ENCODE assay signal across 21 cellular contexts in the genomic region with DNA sequence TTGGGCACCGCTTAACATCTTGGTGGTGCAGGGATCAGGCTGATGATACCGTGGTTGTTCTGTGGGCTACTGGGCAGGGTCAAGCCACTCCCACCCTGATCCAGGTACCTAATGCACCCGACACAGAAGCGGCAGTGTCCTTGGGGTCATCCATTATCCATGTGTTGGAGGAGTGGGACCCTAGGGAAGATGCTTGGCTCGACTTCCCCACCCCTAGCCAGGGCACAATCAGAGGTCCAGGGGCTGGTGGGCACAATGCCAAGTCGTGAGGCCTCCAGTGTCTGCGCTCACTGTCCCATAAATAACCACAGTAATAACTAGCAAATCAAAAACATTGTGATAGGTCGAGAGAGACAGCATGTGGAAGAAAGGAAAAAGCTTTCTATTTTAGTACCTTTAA. TPM values are rescaled to one million over a fixed set of nuclear protein-coding genes. Genes with fewer than 3 reads are reported as not detected.
DNase-seq lines count a peak whose midpoint lies in the region; ATAC-seq and TF ChIP-seq lines count a peak whose summit lies in the region.
"Had no signal": no experiment of that assay in that cellular context is flagged by ENCODE, and none has a peak within 500 bp of the region (broad histone marks: within the 10 kb centered on the region; RNA-seq: fewer than 3 reads in every experiment).

No MANE protein-coding gene starts in this region.

- H3K36me3 Mint-ChIP-seq in activated CD4-positive, alpha-beta T cell treated with anti-CD3 and anti-CD28 coated beads, Interleukin-2, amount 10 ng/mL, durations not matched to agents 24 days and 14 days (ENCODE audit: low read depth): no peaks in the 10 kb centered on the region
- H3K36me3 Mint-ChIP-seq in activated naive CD8-positive, alpha-beta T cell treated with anti-CD3 and anti-CD28 coated beads for 36 hours: no peaks in the 10 kb centered on the region
- H3K36me3 Mint-ChIP-seq: activated CD4-positive, alpha-beta memory T cell treated with anti-CD3 and anti-CD28 coated beads for 36 hours; activated naive CD4-positive, alpha-beta T cell treated with anti-CD3 and anti-CD28 coated beads, Interleukin-2, amount 50 U/mL, for 72 hours; stimulated activated naive B cell treated with anti-CD40 and anti-IgM and Interleukin-4, amounts not matched to agents 10 μg/mL and 1 μg/mL and 100 μg/mL, for 72 hours had no signal

- peaks cover 7% of the 10 kb centered on the region for H3K79me2 ChIP-seq in osteoblast (ENCODE audit: insufficient read depth, low read length)

- no peaks in the 10 kb centered on the region for H3K27me3 ChIP-seq in gastroesophageal sphincter
- H3K27me3 ChIP-seq in osteoblast (ENCODE audit: insufficient read depth, low read length): no peaks in the 10 kb centered on the region
- H3K27me3 ChIP-seq: pancreas had no signal

- no peaks in the 10 kb centered on the region for H3K9me3 Mint-ChIP-seq in activated CD4-positive, alpha-beta T cell treated with anti-CD3 and anti-CD28 coated beads, Interleukin-2, amount 10 ng/mL, durations not matched to agents 24 days and 14 days
- no peaks in the 10 kb centered on the region for H3K9me3 Mint-ChIP-seq in activated naive CD8-positive, alpha-beta T cell treated with anti-CD3 and anti-CD28 coated beads for 36 hours
- H3K9me3 Mint-ChIP-seq: activated CD4-positive, alpha-beta memory T cell treated with anti-CD3 and anti-CD28 coated beads for 36 hours; activated naive CD4-positive, alpha-beta T cell treated with anti-CD3 and anti-CD28 coated beads, Interleukin-2, amount 50 U/mL, for 72 hours; activated T-cell treated with anti-CD3 and anti-CD28 coated beads, Interleukin-2, amount 50 U/mL, for 24 hours; effector memory CD8-positive, alpha-beta T cell; stimulated activated naive B cell treated with anti-CD40 and anti-IgM and Interleukin-4, amounts not matched to agents 10 μg/mL and 1 μg/mL and 100 μg/mL, for 72 hours had no signal

- no peaks in the 10 kb centered on the region for H4K20me1 ChIP-seq in osteoblast (ENCODE audit: insufficient read depth, low read length)

- no peak overlapping the region for H3K4me3 Mint-ChIP-seq in activated CD4-positive, alpha-beta T cell treated with anti-CD3 and anti-CD28 coated beads, Interleukin-2, amount 10 ng/mL, durations not matched to agents 24 days and 14 days
- H3K4me3 Mint-ChIP-seq in activated naive CD8-positive, alpha-beta T cell treated with anti-CD3 and anti-CD28 coated beads for 36 hours: no peak overlapping the region
- H3K4me3 Mint-ChIP-seq: activated CD4-positive, alpha-beta memory T cell treated with anti-CD3 and anti-CD28 coated beads for 36 hours; activated T-cell treated with anti-CD3 and anti-CD28 coated beads, Interleukin-2, amount 50 U/mL, for 24 hours; effector memory CD8-positive, alpha-beta T cell; stimulated activated naive B cell treated with anti-CD40 and anti-IgM and Interleukin-4, amounts not matched to agents 10 μg/mL and 1 μg/mL and 100 μg/mL, for 72 hours had no signal

- WGBS in gastroesophageal sphincter (ENCODE audit: low coverage in 1 of 2), 2 donors: 20 to 53% methylated on average over 1 to 4 of the region's 8 CpGs

- H3K27me3 Mint-ChIP-seq in activated CD4-positive, alpha-beta T cell treated with anti-CD3 and anti-CD28 coated beads, Interleukin-2, amount 10 ng/mL, durations not matched to agents 24 days and 14 days: peaks cover 14% of the 10 kb centered on the region
- H3K27me3 Mint-ChIP-seq in activated naive CD8-positive, alpha-beta T cell treated with anti-CD3 and anti-CD28 coated beads for 36 hours: no peaks in the 10 kb centered on the region
- H3K27me3 Mint-ChIP-seq: activated CD4-positive, alpha-beta memory T cell treated with anti-CD3 and anti-CD28 coated beads for 36 hours; activated T-cell treated with anti-CD3 and anti-CD28 coated beads, Interleukin-2, amount 50 U/mL, for 24 hours had no signal

- H3K27ac ChIP-seq in angular gyrus (ENCODE audit: low read depth, low read length) (peak overlapping the region; percentile 75), gastroesophageal sphincter (peak overlapping the region; percentile 0 to 75 (median 70)), osteoblast (ENCODE audit: low read depth, low read length) (peak overlapping the region; percentile 34), temporal lobe (ENCODE audit: low read depth, low read length) (peak overlapping the region; percentile 82)
- H3K27ac ChIP-seq: pancreas, WERI-Rb-1 had no signal

- TF ChIP-seq CTCF in gastroesophageal sphincter (IDR thresholded peaks at IDR 0.05): no peak
- TF ChIP-seq CTCF in osteoblast (IDR thresholded peaks at IDR 0.05; ENCODE audit: extremely low read depth, low read depth, low read length): no peak

- TF ChIP-seq EP300 in gastroesophageal sphincter (IDR thresholded peaks at IDR 0.05): no peak

- peaks cover 2% of the 10 kb centered on the region for H3K4me1 Mint-ChIP-seq in activated CD4-positive, alpha-beta T cell treated with anti-CD3 and anti-CD28 coated beads, Interleukin-2, amount 10 ng/mL, durations not matched to agents 24 days and 14 days
- peaks cover 11% of the 10 kb centered on the region for H3K4me1 Mint-ChIP-seq in activated naive CD8-positive, alpha-beta T cell treated with anti-CD3 and anti-CD28 coated beads for 36 hours
- H3K4me1 Mint-ChIP-seq: stimulated activated naive B cell treated with anti-CD40 and anti-IgM and Interleukin-4, amounts not matched to agents 10 μg/mL and 1 μg/mL and 100 μg/mL, for 72 hours had no signal

- H3K4me1 ChIP-seq in gastroesophageal sphincter: peaks cover 0 to 60% (median 27%) of the 10 kb centered on the region in 3 donors
- H3K4me1 ChIP-seq in osteoblast (ENCODE audit: insufficient read depth, low read length): peaks cover 40% of the 10 kb centered on the region
- H3K4me1 ChIP-seq: pancreas had no signal

- H3K4me3 ChIP-seq in gastroesophageal sphincter: no peak overlapping the region
- no peak overlapping the region for H3K4me3 ChIP-seq in osteoblast (ENCODE audit: insufficient read depth, low read length)
- H3K4me3 ChIP-seq: pancreas had no signal

- H2AFZ ChIP-seq in osteoblast (ENCODE audit: low read length): no peak overlapping the region

- no peak for TF ChIP-seq POLR2A in gastroesophageal sphincter (IDR thresholded peaks at IDR 0.05)

- H3K9me3 ChIP-seq in gastroesophageal sphincter (no peaks in the 10 kb centered on the region), osteoblast (ENCODE audit: low read depth, low read length) (no peaks in the 10 kb centered on the region)
- H3K9me3 ChIP-seq: pancreas had no signal

- no peak overlapping the region for H3K4me2 ChIP-seq in osteoblast (ENCODE audit: insufficient read depth, low read length)

- peaks cover 0 to 15% of the 10 kb centered on the region in 2 donors for H3K36me3 ChIP-seq in gastroesophageal sphincter
- H3K36me3 ChIP-seq in osteoblast (ENCODE audit: insufficient read depth, low read length): peaks cover 7% of the 10 kb centered on the region
- H3K36me3 ChIP-seq: pancreas, WERI-Rb-1 had no signal

- ATAC-seq in gastroesophageal sphincter: no peak
- ATAC-seq in GM21528 (IDR thresholded peaks at IDR 0.05; ENCODE audit: low FRiP score, unreplicated experiment): no peak
- ATAC-seq in HG03457 (IDR thresholded peaks at IDR 0.05; ENCODE audit: unreplicated experiment): no peak
- ATAC-seq: activated naive CD4-positive, alpha-beta T cell treated with anti-CD3 and anti-CD28 coated beads, Interleukin-2, amount 50 U/mL, for 72 hours; effector memory CD8-positive, alpha-beta T cell; stimulated activated naive B cell treated with anti-CD40 and anti-IgM and Interleukin-4, amounts not matched to agents 10 μg/mL and 1 μg/mL and 100 μg/mL, for 72 hours had no signal

- no peak for DNase-seq in osteoblast (ENCODE audit: insufficient read length, low spot score, missing footprints)
- no peak for DNase-seq in activated CD4-positive, alpha-beta T cell treated with anti-CD3 and anti-CD28 coated beads, Interleukin-2, amount 10 ng/mL, durations not matched to agents 24 days and 14 days
- no peak for DNase-seq in activated naive CD8-positive, alpha-beta T cell treated with anti-CD3 and anti-CD28 coated beads for 36 hours
- DNase-seq: activated CD4-positive, alpha-beta memory T cell treated with anti-CD3 and anti-CD28 coated beads for 36 hours; activated T-cell treated with anti-CD3 and anti-CD28 coated beads, Interleukin-2, amount 50 U/mL, for 24 hours; DND-41; effector memory CD8-positive, alpha-beta T cell; NCI-H1436 treated with DMSO at 0.1 percent for 48 hours; NK-92 treated with Interleukin-12 subunit alpha and Interleukin-12 subunit beta, amount 100 ng/mL, for 24 hours; stimulated activated CD4-positive, alpha-beta T cell treated with anti-CD3 and anti-CD28 coated beads, Interleukin-12 subunit alpha, Interleukin-12 subunit beta, amount 100 ng/mL, for 4 hours; stimulated activated naive B cell treated with anti-CD40 and anti-IgM and Interleukin-4, amounts not matched to agents 10 μg/mL and 1 μg/mL and 100 μg/mL, for 72 hours; WERI-Rb-1 had no signal

- H3K27ac Mint-ChIP-seq in activated CD4-positive, alpha-beta T cell treated with anti-CD3 and anti-CD28 coated beads, Interleukin-2, amount 10 ng/mL, durations not matched to agents 24 days and 14 days: no peak overlapping the region
- H3K27ac Mint-ChIP-seq in activated naive CD8-positive, alpha-beta T cell treated with anti-CD3 and anti-CD28 coated beads for 36 hours: no peak overlapping the region
- H3K27ac Mint-ChIP-seq: activated CD4-positive, alpha-beta memory T cell treated with anti-CD3 and anti-CD28 coated beads for 36 hours; activated naive CD4-positive, alpha-beta T cell treated with anti-CD3 and anti-CD28 coated beads, Interleukin-2, amount 50 U/mL, for 72 hours; activated T-cell treated with anti-CD3 and anti-CD28 coated beads, Interleukin-2, amount 50 U/mL, for 24 hours; effector memory CD8-positive, alpha-beta T cell; stimulated activated naive B cell treated with anti-CD40 and anti-IgM and Interleukin-4, amounts not matched to agents 10 μg/mL and 1 μg/mL and 100 μg/mL, for 72 hours had no signal

- intact Hi-C loops in activated CD4-positive, alpha-beta T cell treated with anti-CD3 and anti-CD28 coated beads, Interleukin-2, amount 10 ng/mL, durations not matched to agents 24 days and 14 days (cut with micrococcal nuclease): no loop called here

RNA-seq across cellular contexts. Expression of a gene that starts 37.7 kb away (rescaled TPM):
- total RNA-seq in gastroesophageal sphincter (100 to 1,000 TPM; 107 to 137 (median 111) TPM), osteoblast (392 and 413 TPM in 2 replicates), temporal lobe (46.7 TPM)
- total RNA-seq in activated CD4-positive, alpha-beta T cell treated with anti-CD3 and anti-CD28 coated beads, Interleukin-2, amount 10 ng/mL, durations not matched to agents 24 days and 14 days: not detected in 2 replicates
- not detected for total RNA-seq in activated naive CD8-positive, alpha-beta T cell treated with anti-CD3 and anti-CD28 coated beads for 36 hours
- total RNA-seq: activated CD4-positive, alpha-beta memory T cell treated with anti-CD3 and anti-CD28 coated beads for 36 hours; activated naive CD4-positive, alpha-beta T cell treated with anti-CD3 and anti-CD28 coated beads, Interleukin-2, amount 50 U/mL, for 72 hours; T-helper 1 cell treated with Interleukin-12 subunit alpha and Interleukin-12 subunit beta and Interleukin-4 antibody, amounts not matched to agents 30 ng/mL and 1 ng/mL, for 36 hours had no signal

RNA-seq across cellular contexts. Expression of a gene that starts 44.6 kb away (rescaled TPM):
- total RNA-seq in gastroesophageal sphincter (not detected), osteoblast (not detected in 2 replicates), temporal lobe (not detected)
- total RNA-seq in activated CD4-positive, alpha-beta T cell treated with anti-CD3 and anti-CD28 coated beads, Interleukin-2, amount 10 ng/mL, durations not matched to agents 24 days and 14 days: not detected in 2 replicates
- not detected for total RNA-seq in activated naive CD8-positive, alpha-beta T cell treated with anti-CD3 and anti-CD28 coated beads for 36 hours
- total RNA-seq: activated CD4-positive, alpha-beta memory T cell treated with anti-CD3 and anti-CD28 coated beads for 36 hours; mucosa of gallbladder; pancreas; T-helper 1 cell treated with Interleukin-12 subunit alpha and Interleukin-12 subunit beta and Interleukin-4 antibody, amounts not matched to agents 30 ng/mL and 1 ng/mL, for 36 hours had no signal

Comparison
In these comparisons a context has a peak if more than half of its experiments do, and no peak if none do; other contexts are left out.
1. RNA of a gene that starts 37.7 kb away (total RNA-seq): 392 to 413 TPM in osteoblast, 107 to 137 TPM in gastroesophageal sphincter and 46.7 TPM in temporal lobe (single experiment); not detected in activated CD4-positive, alpha-beta T cell treated with anti-CD3 and anti-CD28 coated beads, Interleukin-2, amount 10 ng/mL, durations not matched to agents 24 days and 14 days and not detected in activated naive CD8-positive, alpha-beta T cell treated with anti-CD3 and anti-CD28 coated beads for 36 hours; every median in the first group is over 10 times any median in the second.
2. Peak in every context shown above with its lines, with median percentiles within 50 percentile points of each other: H3K27ac ChIP-seq.